Comparison of ENCODE assay signal across 20 cellular contexts in the genomic region with DNA sequence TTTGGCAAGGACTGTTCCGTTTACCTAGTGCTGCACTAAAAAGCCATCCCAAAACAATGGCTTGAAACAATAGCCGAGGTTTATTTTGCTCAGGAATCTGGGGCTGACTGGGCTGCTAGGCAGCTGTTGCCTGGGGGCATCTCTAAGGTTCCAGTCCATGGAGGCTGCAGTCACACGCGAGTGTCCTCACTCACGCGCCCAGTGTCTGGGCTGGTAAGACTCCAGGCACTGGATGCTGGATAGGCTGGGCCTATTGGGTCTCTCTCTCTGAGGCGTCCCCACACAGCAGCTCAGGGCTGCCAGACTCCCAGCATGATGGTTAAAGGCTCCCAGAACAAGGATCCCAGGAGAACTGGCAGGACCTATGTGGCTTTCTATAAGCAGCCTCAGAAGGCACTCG. TPM values are rescaled to one million over a fixed set of nuclear protein-coding genes. Genes with fewer than 3 reads are reported as not detected.
DNase-seq lines count a peak whose midpoint lies in the region; TF ChIP-seq lines count a peak whose summit lies in the region.
"Had no signal": no experiment of that assay in that cellular context is flagged by ENCODE, and none has a peak within 500 bp of the region (broad histone marks: within the 10 kb centered on the region; RNA-seq: fewer than 3 reads in every experiment).

No MANE protein-coding gene starts in this region.

- peak; percentile 28 to 60 for DNase-seq in NCI-H2081 (lab: John Stamatoyannopoulos, UW)
- DNase-seq in NCI-H2081 treated with DMSO at 0.1 percent for 48 hours (lab: John Stamatoyannopoulos, UW) = no peak
- DNase-seq in HEK293T (ENCODE audit: extremely low spot score) = peak; percentile 4
- DNase-seq in dedifferentiated amniotic fluid mesenchymal stem cell (ENCODE audit: extremely low spot score) = peak; percentile 34
- peak; percentile 88 for DNase-seq in osteocyte (ENCODE audit: extremely low spot score, unreplicated experiment)
- DNase-seq in ureter (ENCODE audit: low spot score) = no peak
- DNase-seq in MCF 10A (ENCODE audit: unreplicated experiment) = no peak
- no peak for DNase-seq in posterior vena cava (ENCODE audit: low spot score)
- DNase-seq: NCI-H1105, NCI-H446, nucleus accumbens, thyroid gland had no signal

- intact Hi-C loops in MCF 10A (cut with micrococcal nuclease) = no loop called here
- intact Hi-C loops in posterior vena cava (cut with DNase I) = no loop called here

- CTCF ChIA-PET in HEK293T (lab: Yijun Ruan, JAX) (no interaction called here), MCF 10A (lab: Yijun Ruan, JAX) (interaction anchor here (5.9 kb wide), 1 partner anchor 170 kb away, joined by 42 read pairs; no protein-coding TSS in a partner anchor)

- H3K4me1 Mint-ChIP-seq in osteocyte (ENCODE audit: unreplicated experiment) (peaks cover 64% of the 10 kb centered on the region), MCF 10A (ENCODE audit: insufficient read depth, unreplicated experiment) (peaks cover 33% of the 10 kb centered on the region)

- POLR2A ChIA-PET in HEK293T (lab: Yijun Ruan, JAX) (no interaction called here), MCF 10A (lab: Yijun Ruan, JAX) (no interaction called here)

- H3K4me3 Mint-ChIP-seq in osteocyte (ENCODE audit: unreplicated experiment) (peak overlapping the region; percentile 15), MCF 10A (ENCODE audit: unreplicated experiment) (no peak overlapping the region)
- H3K4me3 Mint-ChIP-seq: CD4-positive, alpha-beta T cell; dendritic cell treated with granulocyte-macrophage colony-stimulating factor and Interleukin-4, amounts not matched to agents 40 ng/mL and 50 ng/mL, for 4 days had no signal

- H3K9me3 Mint-ChIP-seq in osteocyte (ENCODE audit: unreplicated experiment) (no peaks in the 10 kb centered on the region), MCF 10A (ENCODE audit: unreplicated experiment) (no peaks in the 10 kb centered on the region)
- H3K9me3 Mint-ChIP-seq: activated T-helper 2 cell treated with anti-CD3 and anti-CD28 coated beads, Interferon-gamma antibody, Interleukin-2, Interleukin-4, amounts not matched to agents 10 μg/mL and 5 μg/mL and 100 μg/mL, durations not matched to agents 14 hours and 24 hours and 36 hours; CD4-positive, alpha-beta T cell; dendritic cell treated with granulocyte-macrophage colony-stimulating factor and Interleukin-4, amounts not matched to agents 40 ng/mL and 50 ng/mL, for 4 days had no signal

- TF ChIP-seq CTCF in osteocyte (IDR thresholded peaks at IDR 0.05) (no peak), MCF 10A (IDR thresholded peaks at IDR 0.05; ENCODE audit: unreplicated experiment) (no peak)

- no TSS peak for BruUV-seq in MCF 10A (replicated peaks; lab: Mats Ljungman, UMichigan)

- peaks cover 14% of the 10 kb centered on the region for H3K27me3 Mint-ChIP-seq in osteocyte (ENCODE audit: unreplicated experiment)
- H3K27me3 Mint-ChIP-seq in MCF 10A (ENCODE audit: insufficient read depth, unreplicated experiment) = peaks cover 14% of the 10 kb centered on the region

- H3K36me3 Mint-ChIP-seq in osteocyte (ENCODE audit: unreplicated experiment) (no peaks in the 10 kb centered on the region), MCF 10A (ENCODE audit: insufficient read depth, unreplicated experiment) (no peaks in the 10 kb centered on the region)

- H3K27ac Mint-ChIP-seq in osteocyte (ENCODE audit: unreplicated experiment) (peak overlapping the region; percentile 69), MCF 10A (ENCODE audit: low read depth, unreplicated experiment) (no peak overlapping the region)
- H3K27ac Mint-ChIP-seq: activated T-helper 2 cell treated with anti-CD3 and anti-CD28 coated beads, Interferon-gamma antibody, Interleukin-2, Interleukin-4, amounts not matched to agents 10 μg/mL and 5 μg/mL and 100 μg/mL, durations not matched to agents 14 hours and 24 hours and 36 hours; CD4-positive, alpha-beta T cell; dendritic cell treated with granulocyte-macrophage colony-stimulating factor and Interleukin-4, amounts not matched to agents 40 ng/mL and 50 ng/mL, for 4 days had no signal

TF ChIP-seq in HEK293T, 16 proteins besides CTCF, POLR2A, EP300 and RAD21:
- TF ChIP-seq NFRKB (IDR thresholded peaks at IDR 0.05) (no peak), ELF4 (IDR thresholded peaks at IDR 0.05) (no peak), FOXA1 (IDR thresholded peaks at IDR 0.05) (no peak), LEF1 (IDR thresholded peaks at IDR 0.05; ENCODE audit: borderline replicate concordance) (no peak), SUZ12 (IDR thresholded peaks at IDR 0.05) (no peak)
- TF ChIP-seq, protein P1, sequence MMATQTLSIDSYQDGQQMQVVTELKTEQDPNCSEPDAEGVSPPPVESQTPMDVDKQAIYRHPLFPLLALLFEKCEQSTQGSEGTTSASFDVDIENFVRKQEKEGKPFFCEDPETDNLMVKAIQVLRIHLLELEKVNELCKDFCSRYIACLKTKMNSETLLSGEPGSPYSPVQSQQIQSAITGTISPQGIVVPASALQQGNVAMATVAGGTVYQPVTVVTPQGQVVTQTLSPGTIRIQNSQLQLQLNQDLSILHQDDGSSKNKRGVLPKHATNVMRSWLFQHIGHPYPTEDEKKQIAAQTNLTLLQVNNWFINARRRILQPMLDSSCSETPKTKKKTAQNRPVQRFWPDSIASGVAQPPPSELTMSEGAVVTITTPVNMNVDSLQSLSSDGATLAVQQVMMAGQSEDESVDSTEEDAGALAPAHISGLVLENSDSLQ (IDR thresholded peaks at IDR 0.05) = no peak

RNA-seq across cellular contexts. Expression of a gene that starts 34.2 kb away (rescaled TPM):
- total RNA-seq in osteocyte (0.99 and 1.4 TPM in 2 replicates), ureter (64.5 TPM), MCF 10A (2022) (93.6 and 95.5 TPM in 2 replicates), posterior vena cava (10 to 100 TPM; 12.1 to 12.5 TPM)

RNA-seq across cellular contexts. Expression of a gene that starts 41.9 kb away (rescaled TPM):
- total RNA-seq in osteocyte (not detected in 2 replicates), ureter (1.0 TPM), MCF 10A (2022) (0.26 and 1.0 TPM in 2 replicates), posterior vena cava (1 to 10 TPM; 1.4 TPM)
- total RNA-seq: activated T-helper 2 cell treated with anti-CD3 and anti-CD28 coated beads, Interferon-gamma antibody, Interleukin-2, Interleukin-4, amounts not matched to agents 10 μg/mL and 5 μg/mL and 100 μg/mL, durations not matched to agents 14 hours and 24 hours and 36 hours; G401; OCI-LY7 had no signal

RNA-seq across cellular contexts. Expression of a gene that starts 47.0 kb away (rescaled TPM):
- total RNA-seq in osteocyte (not detected in 2 replicates), ureter (not detected), MCF 10A (2022) (not detected in 2 replicates), posterior vena cava (under 1 TPM in 1 of 2 donors, not detected in 1; 0.28 TPM)
- total RNA-seq: activated T-helper 2 cell treated with anti-CD3 and anti-CD28 coated beads, Interferon-gamma antibody, Interleukin-2, Interleukin-4, amounts not matched to agents 10 μg/mL and 5 μg/mL and 100 μg/mL, durations not matched to agents 14 hours and 24 hours and 36 hours; ascending aorta; CD4-positive, alpha-beta T cell; G401; kidney epithelial cell; OCI-LY7; skeletal muscle tissue had no signal

RNA-seq across cellular contexts. Expression of a gene that starts 58.4 kb away (rescaled TPM):
- total RNA-seq in osteocyte (not detected in 2 replicates), ureter (1.6 TPM), MCF 10A (2022) (not detected in 2 replicates), posterior vena cava (not detected)
- total RNA-seq: activated T-helper 2 cell treated with anti-CD3 and anti-CD28 coated beads, Interferon-gamma antibody, Interleukin-2, Interleukin-4, amounts not matched to agents 10 μg/mL and 5 μg/mL and 100 μg/mL, durations not matched to agents 14 hours and 24 hours and 36 hours; ascending aorta; CD4-positive, alpha-beta T cell; G401; OCI-LY7; skeletal muscle tissue had no signal

Comparison
In these comparisons a context has a peak if more than half of its experiments do, and no peak if none do; other contexts are left out.
1. DNase-seq: peak in NCI-H2081 (2 of 2), HEK293T (single experiment), dedifferentiated amniotic fluid mesenchymal stem cell (single experiment) and osteocyte (single experiment); none in NCI-H2081 treated with DMSO at 0.1 percent for 48 hours (single experiment), ureter (single experiment), MCF 10A (single experiment) and posterior vena cava (single experiment).